10 cellular contexts compared by ENCODE assay signal in genomic region chr2:24577481-24577880, GRCh38.
DNase-seq lines count a peak whose midpoint lies in the region; ATAC-seq and TF ChIP-seq lines count a peak whose summit lies in the region.
"Had no signal": no experiment of that assay in that cellular context is flagged by ENCODE, and none has a peak within 500 bp of the region (broad histone marks: within the 10 kb centered on the region; RNA-seq: fewer than 3 reads in every experiment).

No MANE protein-coding gene starts in this region.

- H3K79me2 ChIP-seq in neural progenitor cell (ENCODE audit: low read depth): no peaks in the 10 kb centered on the region

- H3K36me3 ChIP-seq in CD8-positive, alpha-beta T cell (ENCODE audit: insufficient read depth, low read length): no peaks in the 10 kb centered on the region
- no peaks in the 10 kb centered on the region for H3K36me3 ChIP-seq in neural progenitor cell

- H3F3A ChIP-seq in neural progenitor cell (ENCODE audit: low read depth): peaks cover 19% of the 10 kb centered on the region

- no peaks in the 10 kb centered on the region for H3K9me3 Mint-ChIP-seq in CD8-positive, alpha-beta T cell
- no peaks in the 10 kb centered on the region for H3K9me3 Mint-ChIP-seq in activated CD4-positive, alpha-beta memory T cell treated with anti-CD3 and anti-CD28 coated beads for 36 hours
- no peaks in the 10 kb centered on the region for H3K9me3 Mint-ChIP-seq in neural progenitor cell
- H3K9me3 Mint-ChIP-seq: IgD-negative memory B cell had no signal

- POLR2A ChIA-PET in CD8-positive, alpha-beta T cell (lab: Charles Lee): no interaction called here
- POLR2A ChIA-PET in activated CD4-positive, alpha-beta memory T cell treated with anti-CD3 and anti-CD28 coated beads for 36 hours (lab: Charles Lee): interaction anchor here (0.8 to 1.6 kb wide), 4 partner anchors 9 to 215 kb away, joined by 4 to 19 read pairs (median 5); partner anchors contain the start of genes CENPO, NCOA1 and PTRHD1

- peaks cover 62% of the 10 kb centered on the region for H3K4me1 Mint-ChIP-seq in CD8-positive, alpha-beta T cell (ENCODE audit: low read depth)
- peaks cover 66% of the 10 kb centered on the region for H3K4me1 Mint-ChIP-seq in activated CD4-positive, alpha-beta memory T cell treated with anti-CD3 and anti-CD28 coated beads for 36 hours (ENCODE audit: low read depth)
- peaks cover 12% of the 10 kb centered on the region for H3K4me1 Mint-ChIP-seq in neural progenitor cell

- peak overlapping the region; percentile 9 for H3K4me3 Mint-ChIP-seq in CD8-positive, alpha-beta T cell
- peak overlapping the region; percentile 25 for H3K4me3 Mint-ChIP-seq in activated CD4-positive, alpha-beta memory T cell treated with anti-CD3 and anti-CD28 coated beads for 36 hours
- H3K4me3 Mint-ChIP-seq in neural progenitor cell: no peak overlapping the region

- no peak for TF ChIP-seq CTCF in CD8-positive, alpha-beta T cell (IDR thresholded peaks at IDR 0.05)
- no peak for TF ChIP-seq CTCF in neural progenitor cell (IDR thresholded peaks at IDR 0.05)
- TF ChIP-seq CTCF in foreskin keratinocyte (conservative IDR thresholded peaks at IDR 0.05): no peak

- H3K36me3 Mint-ChIP-seq in CD8-positive, alpha-beta T cell: peaks cover 23% of the 10 kb centered on the region
- peaks cover 7% of the 10 kb centered on the region for H3K36me3 Mint-ChIP-seq in activated CD4-positive, alpha-beta memory T cell treated with anti-CD3 and anti-CD28 coated beads for 36 hours
- H3K36me3 Mint-ChIP-seq in neural progenitor cell: peaks cover 21% of the 10 kb centered on the region

- no peak overlapping the region for H3K4me2 ChIP-seq in neural progenitor cell

- H3K27me3 Mint-ChIP-seq in CD8-positive, alpha-beta T cell (ENCODE audit: low read depth): no peaks in the 10 kb centered on the region
- no peaks in the 10 kb centered on the region for H3K27me3 Mint-ChIP-seq in activated CD4-positive, alpha-beta memory T cell treated with anti-CD3 and anti-CD28 coated beads for 36 hours
- no peaks in the 10 kb centered on the region for H3K27me3 Mint-ChIP-seq in neural progenitor cell (ENCODE audit: insufficient read depth, low read depth)
- H3K27me3 Mint-ChIP-seq: IgD-negative memory B cell had no signal

- no peaks in the 10 kb centered on the region for H3K9me3 ChIP-seq in CD8-positive, alpha-beta T cell (ENCODE audit: low read length)
- H3K9me3 ChIP-seq in neural progenitor cell (ENCODE audit: low read depth): no peaks in the 10 kb centered on the region

- H3K27ac ChIP-seq in CD8-positive, alpha-beta T cell (ENCODE audit: low read depth, low read length): no peak overlapping the region
- H3K27ac ChIP-seq in neural progenitor cell (no peak overlapping the region), foreskin keratinocyte (no peak overlapping the region)

- ATAC-seq in CD8-positive, alpha-beta T cell: no peak
- ATAC-seq in GM19328 (IDR thresholded peaks at IDR 0.05; ENCODE audit: unreplicated experiment) (peak; percentile 50), HG03064 (IDR thresholded peaks at IDR 0.05; ENCODE audit: low read depth, unreplicated experiment) (peak; percentile 56), foreskin keratinocyte (no peak)

- H2AFZ ChIP-seq in neural progenitor cell (replicated peaks): no peak overlapping the region

- no peak for DNase-seq in CD8-positive, alpha-beta T cell
- DNase-seq in activated CD4-positive, alpha-beta memory T cell treated with anti-CD3 and anti-CD28 coated beads for 36 hours: no peak
- DNase-seq in RKO (ENCODE audit: low spot score): no peak
- no peak for DNase-seq in activated gamma-delta T cell (lab: John Stamatoyannopoulos, UW)
- DNase-seq in neural progenitor cell (ENCODE audit: low spot score): no peak
- no peak for DNase-seq in foreskin keratinocyte
- DNase-seq: mesendoderm had no signal

- no peak overlapping the region for H3K27ac Mint-ChIP-seq in CD8-positive, alpha-beta T cell
- H3K27ac Mint-ChIP-seq in activated CD4-positive, alpha-beta memory T cell treated with anti-CD3 and anti-CD28 coated beads for 36 hours: peak overlapping the region; percentile 81
- H3K27ac Mint-ChIP-seq in neural progenitor cell: no peak overlapping the region

- H3K9ac ChIP-seq in neural progenitor cell: no peak overlapping the region

- H4K20me1 ChIP-seq in neural progenitor cell (ENCODE audit: low read depth): no peaks in the 10 kb centered on the region

- CTCF ChIA-PET in CD8-positive, alpha-beta T cell (lab: Charles Lee): no interaction called here
- CTCF ChIA-PET in activated CD4-positive, alpha-beta memory T cell treated with anti-CD3 and anti-CD28 coated beads for 36 hours (lab: Charles Lee): interaction anchor here (0.6 to 1.5 kb wide), 4 partner anchors 56 to 243 kb away, joined by 3 to 4 read pairs (median 3); no protein-coding TSS in a partner anchor

- intact Hi-C loops in CD8-positive, alpha-beta T cell (cut with DNase I, micrococcal nuclease): no loop called here
- intact Hi-C loops in activated CD4-positive, alpha-beta memory T cell treated with anti-CD3 and anti-CD28 coated beads for 36 hours (cut with micrococcal nuclease): loop anchor here (1.0 to 10.0 kb wide), 7 partner anchors 55 to 981 kb away; partner anchors contain the start of genes CENPO and PTRHD1

- no peak overlapping the region for H3K4me3 ChIP-seq in CD8-positive, alpha-beta T cell (ENCODE audit: low read depth, low read length)
- no peak overlapping the region for H3K4me3 ChIP-seq in neural progenitor cell

- peaks cover 21% of the 10 kb centered on the region for H3K4me1 ChIP-seq in CD8-positive, alpha-beta T cell (ENCODE audit: insufficient read depth, low read length)
- H3K4me1 ChIP-seq in neural progenitor cell: peaks cover 44% of the 10 kb centered on the region
- H3K4me1 ChIP-seq in foreskin keratinocyte: no peaks in the 10 kb centered on the region

- no peaks in the 10 kb centered on the region for H3K27me3 ChIP-seq in CD8-positive, alpha-beta T cell (ENCODE audit: insufficient read depth, low read length)
- H3K27me3 ChIP-seq in neural progenitor cell (no peaks in the 10 kb centered on the region), foreskin keratinocyte (no peaks in the 10 kb centered on the region)

Comparison
In these comparisons a context has a peak if more than half of its experiments do, and no peak if none do; other contexts are left out.
1. ATAC-seq: peak in GM19328 (single experiment) and HG03064 (single experiment); none in CD8-positive, alpha-beta T cell (single experiment) and foreskin keratinocyte (single experiment).